1 cellular context compared by ENCODE assay signal in genomic region chr17:44438634-44439033, GRCh38.
TF ChIP-seq lines count a peak whose summit lies in the region.

No MANE protein-coding gene starts in this region.

TF ChIP-seq in IMR-90, 13 proteins besides CTCF, POLR2A, EP300 and RAD21 (continued from another document):
- TF ChIP-seq CHD1 (IDR thresholded peaks at IDR 0.05; ENCODE audit: low read depth, low read length), result no peak
